Comparison of ENCODE assay signal across 8 cellular contexts in genomic region chr2:216606551-216607527, GRCh38. TPM values are rescaled to one million over a fixed set of nuclear protein-coding genes. Genes with fewer than 3 reads are reported as not detected.
DNase-seq lines count a peak whose midpoint lies in the region; ATAC-seq, FAIRE-seq and TF ChIP-seq lines count a peak whose summit lies in the region.

No MANE protein-coding gene starts in this region.

- no peak for TF ChIP-seq CTCF in H1 (IDR thresholded peaks at IDR 0.05; ENCODE audit: control extremely low read depth in 1 of 3, insufficient read depth in 1 of 3, low read depth in 1 of 3, low read length in 3 of 3)
- no peak for TF ChIP-seq CTCF in adrenal gland (IDR thresholded peaks at IDR 0.05)

- no peak overlapping the region for H3K23ac ChIP-seq in H1 (ENCODE audit: insufficient read length)

- H3K9ac ChIP-seq in H1 (replicated peaks in 1 of 4; ENCODE audit: extremely low read depth in 1 of 4, low read depth in 3 of 4, low read length in 3 of 4) = peak overlapping the region in 2 of 4 experiments; percentile 17 to 41; a peak in 2 of 7 replicates

- peak overlapping the region; percentile 40; the same call in 1 of the 2 replicates for H2BK15ac ChIP-seq in H1 (ENCODE audit: low read length)

- POLR2A ChIA-PET in H1 (lab: Charles Lee; ENCODE audit: partially characterized antibody) = interaction anchor here (1.0 to 1.7 kb wide), 3 partner anchors 9 to 27 kb away, joined by 3 to 10 read pairs (median 6); partner anchors contain the start of gene IGFBP2

- DNase-seq in GM19239 (ENCODE audit: insufficient read length, low spot score) (peak; percentile 43), RPMI8226 (peak; percentile 8), H1 (ENCODE audit: low read depth in 1 of 2, low spot score in 2 of 2) (peak in 1 of 2 experiments; percentile 71), AG08395 (ENCODE audit: low spot score) (no peak), adrenal gland (no peak), epidermal melanocyte (ENCODE audit: insufficient read length, low spot score) (no peak)
- peak; percentile 9 for DNase-seq in stimulated activated CD8-positive, alpha-beta memory T cell treated with anti-CD3 and anti-CD28 coated beads, Interleukin-7, amount 100 ng/mL, for 24 hours (ENCODE audit: low read depth)

- peak overlapping the region; percentile 93 for H4K91ac ChIP-seq in H1 (replicated peaks; ENCODE audit: insufficient read length, low read length)

- H3K23me2 ChIP-seq in H1 (ENCODE audit: low read depth, low read length) = peaks cover 6% of the 10 kb centered on the region; the same call in 1 of the 2 replicates

- no peaks in the 10 kb centered on the region for H3K9me3 ChIP-seq in H1 (ENCODE audit: insufficient read depth in 2 of 2, low read depth in 1 of 2, low read length in 1 of 2)
- no peaks in the 10 kb centered on the region for H3K9me3 ChIP-seq in adrenal gland (replicated peaks in 1 of 3)

- TF ChIP-seq EP300 in H1 (IDR thresholded peaks at IDR 0.05; ENCODE audit: borderline replicate concordance in 1 of 2, low read depth in 2 of 2, low read length in 2 of 2) = no peak

- intact Hi-C loops in adrenal gland (cut with DNase I) = no loop called here

- H3K27ac ChIP-seq in H1 (ENCODE audit: low read depth, low read length) (no peak overlapping the region; the same call in 1 of the 2 replicates), adrenal gland (no peak overlapping the region)

- H3K14ac ChIP-seq in H1 (ENCODE audit: insufficient read length) = no peak overlapping the region

- H2BK12ac ChIP-seq in H1 (ENCODE audit: low read depth, low read length) = peak overlapping the region; percentile 84; the same call in 1 of the 2 replicates

- peak overlapping the region in 2 of 4 experiments; percentile 26 to 49; a peak in 3 of 8 replicates for H3K4me3 ChIP-seq in H1 (ENCODE audit: extremely low read depth in 1 of 4, insufficient read depth in 2 of 4, low read depth in 3 of 4, low read length in 4 of 4)
- H3K4me3 ChIP-seq in adrenal gland = no peak overlapping the region

- ATAC-seq in HG03066 (IDR thresholded peaks at IDR 0.05; ENCODE audit: low read depth, unreplicated experiment) = peak; percentile 97

- WGBS in H1 (ENCODE audit: extremely low coverage in 1 of 2, insufficient coverage in 1 of 2, insufficient read length in 1 of 2, insufficient replicate concordance in 2 of 2, low coverage in 1 of 2, low lambda C conversion rate in 2 of 2, missing lambda C conversion rate in 1 of 2), 2 experiments = 42% methylated on average over 27 of the region's 30 CpGs; no CpG with 5 or more reads in 1 of the 2 experiments
- 55 to 67% (median 58%) methylated on average over 30 of the region's 30 CpGs for WGBS in adrenal gland, 4 donors

- H2BK20ac ChIP-seq in H1 (ENCODE audit: low read length) = peak overlapping the region; percentile 28; the same call in 1 of the 2 replicates

- H2BK120ac ChIP-seq in H1 (replicated peaks; ENCODE audit: low read depth, low read length) = peak overlapping the region; percentile 65

- CTCF ChIA-PET in H1 (lab: Charles Lee; ENCODE audit: partially characterized antibody) = interaction anchor here (0.7 to 2.0 kb wide), 6 partner anchors 11 to 1148 kb away, joined by 3 to 11 read pairs (median 3); no protein-coding TSS in a partner anchor

- peak overlapping the region; percentile 48 for H4K5ac ChIP-seq in H1 (ENCODE audit: insufficient read length, low read depth, low read length)

- TF ChIP-seq POLR2A in H1 (IDR thresholded peaks at IDR 0.05; ENCODE audit: control extremely low read depth in 1 of 2, low read depth in 2 of 2, low read length in 2 of 2) = no peak
- TF ChIP-seq POLR2A in adrenal gland (IDR thresholded peaks at IDR 0.05) = no peak

- H3K27me3 ChIP-seq in H1 (replicated peaks in 1 of 4; ENCODE audit: control insufficient read depth in 3 of 4, extremely low read depth in 1 of 4, insufficient read depth in 3 of 4, low read length in 3 of 4) = peaks cover 0 to 3% (median 2%) of the 10 kb centered on the region in 4 experiments; a peak in 2 of 7 replicates
- no peaks in the 10 kb centered on the region for H3K27me3 ChIP-seq in adrenal gland

- peak overlapping the region; percentile 55; the same call in 1 of the 2 replicates for H2BK5ac ChIP-seq in H1 (ENCODE audit: low read depth, low read length)

- no peak overlapping the region for H2AK5ac ChIP-seq in H1 (ENCODE audit: low read depth, low read length)

- H3K4me2 ChIP-seq in H1 (ENCODE audit: insufficient read depth in 1 of 2, low read depth in 2 of 2, low read length in 2 of 2) = peak overlapping the region; percentile 54 to 55

- no peaks in the 10 kb centered on the region; a peak in 1 of 4 replicates for H3K79me2 ChIP-seq in H1 (ENCODE audit: control insufficient read depth in 1 of 2, insufficient read depth in 2 of 2, low read length in 2 of 2)

- no peak for TF ChIP-seq RAD21 in H1 (IDR thresholded peaks at IDR 0.05 in 1 of 2, conservative IDR thresholded peaks at IDR 0.05 in 1 of 2; ENCODE audit: low read depth in 2 of 2, low read length in 2 of 2)

- no peaks in the 10 kb centered on the region for H4K20me1 ChIP-seq in H1 (replicated peaks in 1 of 2; ENCODE audit: control insufficient read depth in 1 of 2, insufficient read depth in 2 of 2, low read length in 2 of 2)

- peak overlapping the region; percentile 74 for H3K18ac ChIP-seq in H1 (ENCODE audit: extremely low read depth, low read length)

- no peak overlapping the region for H4K8ac ChIP-seq in H1 (ENCODE audit: extremely low read depth, insufficient read depth, low read length)

- peak overlapping the region; percentile 82 for H3K4ac ChIP-seq in H1 (replicated peaks; ENCODE audit: insufficient read length, low read depth, low read length)

- FAIRE-seq in GM19239 (lab: Jason Lieb, UNC) (peak; percentile 89), H1 (lab: Jason Lieb, UNC) (no peak)

- no peak overlapping the region for H3K56ac ChIP-seq in H1 (replicated peaks; ENCODE audit: insufficient read length, low read depth, low read length)

- H3K4me1 ChIP-seq in H1 (replicated peaks in 1 of 4; ENCODE audit: control insufficient read depth in 3 of 4, insufficient read depth in 4 of 4, low read length in 3 of 4) (peaks cover 11 to 22% (median 20%) of the 10 kb centered on the region in 4 experiments), adrenal gland (replicated peaks in 1 of 2) (no peaks in the 10 kb centered on the region)

- H2AFZ ChIP-seq in H1 (ENCODE audit: low read length) = peak overlapping the region; percentile 60

- no peaks in the 10 kb centered on the region for H3K79me1 ChIP-seq in H1 (ENCODE audit: low read depth, low read length)

- H3K36me3 ChIP-seq in H1 (ENCODE audit: control insufficient read depth in 2 of 4, insufficient read depth in 4 of 4, low read length in 3 of 4) (no peaks in the 10 kb centered on the region), adrenal gland (replicated peaks in 1 of 2) (no peaks in the 10 kb centered on the region)

TF ChIP-seq in H1, 55 proteins besides CTCF, POLR2A, EP300 and RAD21:
- 0 out of 2 replicates have a peak, but pooled peaks have one; percentile 35 for TF ChIP-seq RBBP5 (IDR thresholded peaks at IDR 0.05; ENCODE audit: borderline replicate concordance, low read depth, low read length)
- no peak for TF ChIP-seq JUND (IDR thresholded peaks at IDR 0.05; ENCODE audit: low read length)
- peak; percentile 79 for TF ChIP-seq ASH2L (IDR thresholded peaks at IDR 0.05; ENCODE audit: low read length)
- TF ChIP-seq TEAD4 (IDR thresholded peaks at IDR 0.05; ENCODE audit: low read depth, low read length) = no peak
- TF ChIP-seq TCF12 (IDR thresholded peaks at IDR 0.05; ENCODE audit: low read depth, low read length) = peak; percentile 72
- no peak for TF ChIP-seq JUN (IDR thresholded peaks at IDR 0.05; ENCODE audit: low read depth, low read length)
- TF ChIP-seq CBX5 (IDR thresholded peaks at IDR 0.05; ENCODE audit: low read depth, low read length) = no peak
- peak; percentile 81; the same call in 1 of the 2 replicates for TF ChIP-seq MAX (IDR thresholded peaks at IDR 0.05)
- no peak for TF ChIP-seq KDM4A (IDR thresholded peaks at IDR 0.05; ENCODE audit: low read depth, low read length, severe bottlenecking)
- no peak for TF ChIP-seq POU5F1 (IDR thresholded peaks at IDR 0.05; ENCODE audit: low read depth, low read length)
- TF ChIP-seq CREB1 (IDR thresholded peaks at IDR 0.05) = peak; percentile 92
- no peak for TF ChIP-seq SAP30 (IDR thresholded peaks at IDR 0.05; ENCODE audit: insufficient read depth, insufficient replicate concordance, low read length)
- peak; percentile 31; the same call in 1 of the 2 replicates for TF ChIP-seq TAF1 (IDR thresholded peaks at IDR 0.05; ENCODE audit: low read depth, low read length)
- TF ChIP-seq E2F6 (IDR thresholded peaks at IDR 0.05) = peak; percentile 89
- TF ChIP-seq CBX8 (IDR thresholded peaks at IDR 0.05; ENCODE audit: borderline replicate concordance, low read depth, low read length) = no peak
- TF ChIP-seq EGR1 (IDR thresholded peaks at IDR 0.05; ENCODE audit: borderline replicate concordance, low read depth, low read length) = peak; percentile 72; the same call in 1 of the 2 replicates

RNA-seq across cellular contexts. Expression of gene IGFBP2, which starts 26.4 kb away (rescaled TPM):
- total RNA-seq in H1 (2021; fragmentation: NEBNext Ultra II Directional; extraction: Animal tissue kit (Norgen Biotek cat#: 25700)) = 322 and 326 TPM in 2 replicates
- polyA plus RNA-seq in H1 (2011; rRNA removed) = 782 and 980 TPM in 2 replicates
- polyA plus RNA-seq in H1 (2011; cell fraction: cytosol; rRNA removed) = 607 TPM
- polyA plus RNA-seq in H1 (2011; cell fraction: nucleus; rRNA removed) = 562 TPM
- 269 to 492 TPM (median 434 TPM) in 4 replicates for polyA plus RNA-seq in H1 (2012, experiment 1 of 2)
- 469 TPM for polyA plus RNA-seq in H1 (2012, experiment 2 of 2)
- polyA plus RNA-seq in H1 (2013, experiment 1 of 2) = 853 TPM
- polyA plus RNA-seq in H1 (2013, experiment 2 of 2) = 787 TPM
- 98.8 and 122 TPM in 2 replicates for polyA minus RNA-seq in H1 (2011; rRNA and poly(A)+ RNA removed)
- 242 TPM for polyA minus RNA-seq in H1 (2011; cell fraction: cytosol; rRNA and poly(A)+ RNA removed)
- 141 TPM for polyA minus RNA-seq in H1 (2011; cell fraction: nucleus; rRNA and poly(A)+ RNA removed)
- total RNA-seq in adrenal gland = 100 to 1,000 TPM in 3 of 8 donors, 10 to 100 TPM in 5; 35.6 to 253 (median 84.8) TPM
- polyA plus RNA-seq in adrenal gland = 10 to 100 TPM; 14.8 to 76.6 (median 62.7) TPM

Comparison
In these comparisons a context has a peak if more than half of its experiments do, and no peak if none do; other contexts are left out.
1. DNase-seq: peak in GM19239 (single experiment), RPMI8226 (single experiment) and stimulated activated CD8-positive, alpha-beta memory T cell treated with anti-CD3 and anti-CD28 coated beads, Interleukin-7, amount 100 ng/mL, for 24 hours (single experiment); none in AG08395 (single experiment), adrenal gland (0 of 7) and epidermal melanocyte (single experiment).